In genomic region chr2:56680971-56681631, GRCh38 we compare ENCODE assay signal across 20 cellular contexts.
A peak's percentile ranks its signal among the peaks of the same experiment; 100 is the strongest.
DNase-seq lines count a peak whose midpoint lies in the region; ATAC-seq, FAIRE-seq and TF ChIP-seq lines count a peak whose summit lies in the region.
"Had no signal": no experiment of that assay in that cellular context is flagged by ENCODE, and none has a peak within 500 bp of the region (broad histone marks: within the 10 kb centered on the region; RNA-seq: fewer than 3 reads in every experiment).

No MANE protein-coding gene starts in this region.

- no peak overlapping the region for H3K9ac ChIP-seq in astrocyte (ENCODE audit: low read length)
- H3K9ac ChIP-seq: KMS-11 had no signal

- no peaks in the 10 kb centered on the region for H3K27me3 ChIP-seq in astrocyte (ENCODE audit: insufficient read depth, low read length)
- H3K27me3 ChIP-seq: gastroesophageal sphincter had no signal

- peak overlapping the region; percentile 53 for H3K27ac ChIP-seq in astrocyte (ENCODE audit: low read depth, low read length)
- H3K27ac ChIP-seq: gastroesophageal sphincter, KMS-11 had no signal

- no peak overlapping the region for H3K4me3 Mint-ChIP-seq in astrocyte (ENCODE audit: unreplicated experiment)
- H3K4me3 Mint-ChIP-seq: brain; CD8-positive, alpha-beta T cell; immature natural killer cell; memory B cell; stimulated activated naive CD8-positive, alpha-beta T cell treated with anti-CD3 and anti-CD28 coated beads, Interleukin-15, amount 100 ng/mL, for 72 hours had no signal

- peak overlapping the region; percentile 80 for H3K27ac Mint-ChIP-seq in astrocyte (ENCODE audit: unreplicated experiment)
- H3K27ac Mint-ChIP-seq: brain; CD8-positive, alpha-beta T cell; immature natural killer cell; memory B cell; stimulated activated naive CD8-positive, alpha-beta T cell treated with anti-CD3 and anti-CD28 coated beads, Interleukin-15, amount 100 ng/mL, for 72 hours had no signal

- TF ChIP-seq CTCF in astrocyte (IDR thresholded peaks at IDR 0.05; ENCODE audit: insufficient read depth, low read depth, low read length), result no peak
- no peak for TF ChIP-seq CTCF in GM20000 (IDR thresholded peaks at IDR 0.05; ENCODE audit: extremely low read depth, missing control alignments)

- no peaks in the 10 kb centered on the region for H3K9me3 Mint-ChIP-seq in astrocyte (ENCODE audit: unreplicated experiment)
- H3K9me3 Mint-ChIP-seq: brain, memory B cell had no signal

- H3K27me3 Mint-ChIP-seq in astrocyte (ENCODE audit: low read depth, unreplicated experiment), result no peaks in the 10 kb centered on the region
- H3K27me3 Mint-ChIP-seq: brain; memory B cell; stimulated activated naive CD8-positive, alpha-beta T cell treated with anti-CD3 and anti-CD28 coated beads, Interleukin-15, amount 100 ng/mL, for 72 hours had no signal

- ATAC-seq in GM21576 (IDR thresholded peaks at IDR 0.05; ENCODE audit: unreplicated experiment), result no peak
- ATAC-seq: CD8-positive, alpha-beta T cell; gastroesophageal sphincter; stimulated activated naive CD8-positive, alpha-beta T cell treated with anti-CD3 and anti-CD28 coated beads, Interleukin-15, amount 100 ng/mL, for 72 hours had no signal

- no peaks in the 10 kb centered on the region for H3K9me3 ChIP-seq in astrocyte (ENCODE audit: insufficient read depth, low read depth, low read length)
- H3K9me3 ChIP-seq: gastroesophageal sphincter had no signal

- no peaks in the 10 kb centered on the region for H3K36me3 ChIP-seq in astrocyte (ENCODE audit: insufficient read depth, low read length)
- H3K36me3 ChIP-seq: gastroesophageal sphincter had no signal

- H3K4me1 ChIP-seq in astrocyte (ENCODE audit: insufficient read depth, low read length), result no peaks in the 10 kb centered on the region
- H3K4me1 ChIP-seq: gastroesophageal sphincter had no signal

- H3K4me1 Mint-ChIP-seq in astrocyte (ENCODE audit: low read depth, unreplicated experiment), result peaks cover 20% of the 10 kb centered on the region
- H3K4me1 Mint-ChIP-seq: brain; immature natural killer cell; memory B cell; stimulated activated naive CD8-positive, alpha-beta T cell treated with anti-CD3 and anti-CD28 coated beads, Interleukin-15, amount 100 ng/mL, for 72 hours had no signal

- H2AFZ ChIP-seq in astrocyte (ENCODE audit: low read depth, low read length), result no peak overlapping the region

- no peaks in the 10 kb centered on the region for H4K20me1 ChIP-seq in astrocyte (ENCODE audit: insufficient read depth, low read length)

- H3K36me3 Mint-ChIP-seq in astrocyte (ENCODE audit: low read depth, unreplicated experiment), result no peaks in the 10 kb centered on the region
- H3K36me3 Mint-ChIP-seq: brain; CD8-positive, alpha-beta T cell; immature natural killer cell; memory B cell had no signal

- peak; percentile 84 for DNase-seq in HS-27A (ENCODE audit: low read depth)
- DNase-seq in astrocyte (ENCODE audit: low read depth), result peak; percentile 89
- peak; percentile 43 for DNase-seq in glomerular visceral epithelial cell (ENCODE audit: extremely low spot score)
- DNase-seq in urothelium cell line (ENCODE audit: low spot score), result peak; percentile 30
- no peak for DNase-seq in GM20000 (ENCODE audit: low spot score)
- DNase-seq in iPS-NIHi11 (ENCODE audit: low spot score), result no peak
- DNase-seq: activated CD8-positive, alpha-beta memory T cell treated with anti-CD3 and anti-CD28 coated beads for 24 hours; activated gamma-delta T cell treated with Interleukin-2 at 50 U/mL for 16 hours; CD8-positive, alpha-beta T cell; effector CD4-positive, alpha-beta T cell; immature natural killer cell; NCI-H1436; NCI-H446; stimulated activated CD4-positive, alpha-beta T cell treated with anti-CD3 and anti-CD28 coated beads, Interleukin-12 subunit alpha, Interleukin-12 subunit beta, amount 100 ng/mL, for 4 hours; stimulated activated naive CD8-positive, alpha-beta T cell treated with anti-CD3 and anti-CD28 coated beads, Interleukin-15, amount 100 ng/mL, for 72 hours had no signal

- H3K4me3 ChIP-seq in astrocyte (ENCODE audit: insufficient read depth, low read depth, low read length), result no peak overlapping the region
- H3K4me3 ChIP-seq: gastroesophageal sphincter had no signal

- no peak for FAIRE-seq in astrocyte (lab: Jason Lieb, UNC)
- no peak for FAIRE-seq in urothelium cell line (lab: Jason Lieb, UNC)

- H3K4me2 ChIP-seq in astrocyte (ENCODE audit: low read length), result no peak overlapping the region
- H3K4me2 ChIP-seq: KMS-11 had no signal

- no peaks in the 10 kb centered on the region for H3K79me2 ChIP-seq in astrocyte (ENCODE audit: insufficient read depth, low read length)

Comparison
In these comparisons a context has a peak if more than half of its experiments do, and no peak if none do; other contexts are left out.
1. DNase-seq: peak in HS-27A (single experiment), astrocyte (single experiment), glomerular visceral epithelial cell (single experiment) and urothelium cell line (single experiment); none in GM20000 (single experiment) and iPS-NIHi11 (single experiment).